In genomic region chr11:34653851-34654490, GRCh38 we compare ENCODE assay signal across 9 cellular contexts. TPM values are rescaled to one million over a fixed set of nuclear protein-coding genes. Genes with fewer than 3 reads are reported as not detected.
A peak's percentile ranks its signal among the peaks of the same experiment; 100 is the strongest.
DNase-seq lines count a peak whose midpoint lies in the region; ATAC-seq and TF ChIP-seq lines count a peak whose summit lies in the region.
"Had no signal": no experiment of that assay in that cellular context is flagged by ENCODE, and none has a peak within 500 bp of the region (broad histone marks: within the 10 kb centered on the region; RNA-seq: fewer than 3 reads in every experiment).

No MANE protein-coding gene starts in this region.

- WGBS in suprapubic skin: 70% methylated on average over 12 of the region's 12 CpGs

- no peaks in the 10 kb centered on the region for H3K79me2 ChIP-seq in OCI-LY7 (ENCODE audit: insufficient read depth, low read depth, low read length)

- no peak overlapping the region for H3K27ac Mint-ChIP-seq in activated CD4-positive, alpha-beta memory T cell treated with anti-CD3 and anti-CD28 coated beads for 36 hours
- no peak overlapping the region for H3K27ac Mint-ChIP-seq in activated CD4-positive, alpha-beta memory T cell treated with anti-CD3 and anti-CD28 coated beads, Interleukin-2, amount 10 ng/mL, durations not matched to agents 7 days and 5 days

- POLR2A ChIA-PET in activated CD4-positive, alpha-beta memory T cell treated with anti-CD3 and anti-CD28 coated beads for 36 hours (lab: Charles Lee): no interaction called here
- POLR2A ChIA-PET in activated CD4-positive, alpha-beta memory T cell treated with anti-CD3 and anti-CD28 coated beads, Interleukin-2, amount 10 ng/mL, durations not matched to agents 7 days and 5 days (lab: Charles Lee): no interaction called here
- POLR2A ChIA-PET in OCI-LY7 (lab: Charles Lee): interaction anchor here (1.0 to 1.5 kb wide), 2 partner anchors 13 to 18 kb away, joined by 3 read pairs; no protein-coding TSS in a partner anchor

- intact Hi-C loops in activated CD4-positive, alpha-beta memory T cell treated with anti-CD3 and anti-CD28 coated beads for 36 hours (cut with micrococcal nuclease): loop anchor here (1.0 to 10.0 kb wide), 5 partner anchors 68 to 738 kb away; no protein-coding TSS in a partner anchor
- intact Hi-C loops in left cardiac atrium (cut with DNase I) (no loop called here), OCI-LY7 (cut with micrococcal nuclease; ENCODE audit: unreplicated experiment) (no loop called here)

- H3K4me1 Mint-ChIP-seq in activated CD4-positive, alpha-beta memory T cell treated with anti-CD3 and anti-CD28 coated beads for 36 hours (ENCODE audit: low read depth): peaks cover 48% of the 10 kb centered on the region
- H3K4me1 Mint-ChIP-seq in activated CD4-positive, alpha-beta memory T cell treated with anti-CD3 and anti-CD28 coated beads, Interleukin-2, amount 10 ng/mL, durations not matched to agents 7 days and 5 days: peaks cover 20% of the 10 kb centered on the region

- peak; percentile 47 for DNase-seq in activated CD4-positive, alpha-beta memory T cell treated with anti-CD3 and anti-CD28 coated beads for 36 hours
- no peak for DNase-seq in activated CD4-positive, alpha-beta memory T cell treated with anti-CD3 and anti-CD28 coated beads, Interleukin-2, amount 10 ng/mL, durations not matched to agents 7 days and 5 days
- peak; percentile 100 for DNase-seq in SW480 (ENCODE audit: low spot score)
- no peak for DNase-seq in left cardiac atrium
- DNase-seq in suprapubic skin (ENCODE audit: low spot score in 2 of 2): no peak
- no peak for DNase-seq in OCI-LY7 (ENCODE audit: low spot score)

- peaks cover 44% of the 10 kb centered on the region for H3K27me3 Mint-ChIP-seq in activated CD4-positive, alpha-beta memory T cell treated with anti-CD3 and anti-CD28 coated beads for 36 hours
- H3K27me3 Mint-ChIP-seq in activated CD4-positive, alpha-beta memory T cell treated with anti-CD3 and anti-CD28 coated beads, Interleukin-2, amount 10 ng/mL, durations not matched to agents 7 days and 5 days: peaks cover 62% of the 10 kb centered on the region

- TF ChIP-seq POLR2A in suprapubic skin (IDR thresholded peaks at IDR 0.05): no peak

- TF ChIP-seq EP300 in suprapubic skin (IDR thresholded peaks at IDR 0.05): no peak

- BruUV-seq in OCI-LY7 (replicated peaks; lab: Mats Ljungman, UMichigan): no TSS peak

- H3K36me3 Mint-ChIP-seq in activated CD4-positive, alpha-beta memory T cell treated with anti-CD3 and anti-CD28 coated beads for 36 hours: no peaks in the 10 kb centered on the region
- no peaks in the 10 kb centered on the region for H3K36me3 Mint-ChIP-seq in activated CD4-positive, alpha-beta memory T cell treated with anti-CD3 and anti-CD28 coated beads, Interleukin-2, amount 10 ng/mL, durations not matched to agents 7 days and 5 days (ENCODE audit: low read depth)

- H4K20me1 ChIP-seq in OCI-LY7 (ENCODE audit: insufficient read depth, low read length): no peaks in the 10 kb centered on the region

- H3K9me3 Mint-ChIP-seq in activated CD4-positive, alpha-beta memory T cell treated with anti-CD3 and anti-CD28 coated beads for 36 hours: no peaks in the 10 kb centered on the region
- H3K9me3 Mint-ChIP-seq in activated CD4-positive, alpha-beta memory T cell treated with anti-CD3 and anti-CD28 coated beads, Interleukin-2, amount 10 ng/mL, durations not matched to agents 7 days and 5 days: no peaks in the 10 kb centered on the region

- H3K9me3 ChIP-seq in suprapubic skin (no peaks in the 10 kb centered on the region), OCI-LY7 (ENCODE audit: low read length) (no peaks in the 10 kb centered on the region)

- H3K27ac ChIP-seq in suprapubic skin (peak overlapping the region; percentile 85), OCI-LY7 (ENCODE audit: low read depth, low read length, poor library complexity, severe bottlenecking) (no peak overlapping the region)

- no peak overlapping the region for H3K4me2 ChIP-seq in OCI-LY7 (ENCODE audit: low read length)

- no peak overlapping the region for H2AFZ ChIP-seq in OCI-LY7 (ENCODE audit: low read length)

- no peak overlapping the region for H3K4me3 Mint-ChIP-seq in activated CD4-positive, alpha-beta memory T cell treated with anti-CD3 and anti-CD28 coated beads for 36 hours
- no peak overlapping the region for H3K4me3 Mint-ChIP-seq in activated CD4-positive, alpha-beta memory T cell treated with anti-CD3 and anti-CD28 coated beads, Interleukin-2, amount 10 ng/mL, durations not matched to agents 7 days and 5 days

- H3K4me3 ChIP-seq in suprapubic skin (no peak overlapping the region), OCI-LY7 (ENCODE audit: low read depth, low read length, poor library complexity, severe bottlenecking) (no peak overlapping the region)

- CTCF ChIA-PET in activated CD4-positive, alpha-beta memory T cell treated with anti-CD3 and anti-CD28 coated beads for 36 hours (lab: Charles Lee): interaction anchor here (1.1 to 1.7 kb wide), 2 partner anchors 10 to 68 kb away, joined by 3 to 8 read pairs; no protein-coding TSS in a partner anchor
- CTCF ChIA-PET in activated CD4-positive, alpha-beta memory T cell treated with anti-CD3 and anti-CD28 coated beads, Interleukin-2, amount 10 ng/mL, durations not matched to agents 7 days and 5 days (lab: Charles Lee): no interaction called here
- CTCF ChIA-PET in OCI-LY7 (lab: Charles Lee; ENCODE audit: unreplicated experiment): no interaction called here

- no peaks in the 10 kb centered on the region for H3K9me2 ChIP-seq in OCI-LY7 (ENCODE audit: insufficient read depth, low read length)

- ATAC-seq in left cardiac atrium: peak; percentile 32 to 57
- ATAC-seq in HG02759 (IDR thresholded peaks at IDR 0.05; ENCODE audit: unreplicated experiment): no peak
- ATAC-seq in GM18867 (IDR thresholded peaks at IDR 0.05; ENCODE audit: unreplicated experiment): no peak

- no peaks in the 10 kb centered on the region for H3K27me3 ChIP-seq in suprapubic skin

- H3K36me3 ChIP-seq in suprapubic skin: peaks cover 5% of the 10 kb centered on the region
- H3K36me3 ChIP-seq in OCI-LY7 (ENCODE audit: insufficient read depth, low read length): no peaks in the 10 kb centered on the region

- TF ChIP-seq CTCF in suprapubic skin (IDR thresholded peaks at IDR 0.05) (no peak), OCI-LY7 (conservative IDR thresholded peaks at IDR 0.05; ENCODE audit: low read length) (no peak)

- peaks cover 57% of the 10 kb centered on the region for H3K4me1 ChIP-seq in suprapubic skin
- H3K4me1 ChIP-seq in OCI-LY7 (ENCODE audit: insufficient read depth, low read length, poor library complexity, severe bottlenecking): no peaks in the 10 kb centered on the region

RNA-seq across cellular contexts. Expression of gene EHF, which starts 33.1 kb away (rescaled TPM):
- total RNA-seq in activated CD4-positive, alpha-beta memory T cell treated with anti-CD3 and anti-CD28 coated beads for 36 hours: not detected
- total RNA-seq in activated CD4-positive, alpha-beta memory T cell treated with anti-CD3 and anti-CD28 coated beads, Interleukin-2, amount 10 ng/mL, durations not matched to agents 7 days and 5 days: not detected
- total RNA-seq in left cardiac atrium: under 1 TPM; 0.65 to 0.82 TPM
- 100 to 1,000 TPM in 3 of 4 donors, 10 to 100 TPM in 1; 99.2 to 138 (median 118) TPM for total RNA-seq in suprapubic skin
- total RNA-seq in OCI-LY7 (2014; rRNA removed; shearing (Covaris generic)): not detected in 2 replicates
- not detected in 2 replicates for total RNA-seq in OCI-LY7 (2022)
- total RNA-seq: pulmonary artery endothelial cell had no signal

Comparison
In these comparisons a context has a peak if more than half of its experiments do, and no peak if none do; other contexts are left out.
1. DNase-seq: peak in activated CD4-positive, alpha-beta memory T cell treated with anti-CD3 and anti-CD28 coated beads for 36 hours (single experiment) and SW480 (single experiment); none in activated CD4-positive, alpha-beta memory T cell treated with anti-CD3 and anti-CD28 coated beads, Interleukin-2, amount 10 ng/mL, durations not matched to agents 7 days and 5 days (single experiment), left cardiac atrium (single experiment), suprapubic skin (0 of 2) and OCI-LY7 (single experiment).
2. ATAC-seq: peak in left cardiac atrium (2 of 2); none in HG02759 (single experiment) and GM18867 (single experiment).
3. RNA of gene EHF, which starts 33.1 kb away (total RNA-seq): 99.2 to 138 TPM in suprapubic skin; 0.65 to 0.82 TPM in left cardiac atrium, not detected in activated CD4-positive, alpha-beta memory T cell treated with anti-CD3 and anti-CD28 coated beads, Interleukin-2, amount 10 ng/mL, durations not matched to agents 7 days and 5 days, not detected in activated CD4-positive, alpha-beta memory T cell treated with anti-CD3 and anti-CD28 coated beads for 36 hours and not detected in OCI-LY7; every median in the first group is over 10 times any median in the second.